Comparison of ENCODE assay signal across 14 cellular contexts in the genomic region with DNA sequence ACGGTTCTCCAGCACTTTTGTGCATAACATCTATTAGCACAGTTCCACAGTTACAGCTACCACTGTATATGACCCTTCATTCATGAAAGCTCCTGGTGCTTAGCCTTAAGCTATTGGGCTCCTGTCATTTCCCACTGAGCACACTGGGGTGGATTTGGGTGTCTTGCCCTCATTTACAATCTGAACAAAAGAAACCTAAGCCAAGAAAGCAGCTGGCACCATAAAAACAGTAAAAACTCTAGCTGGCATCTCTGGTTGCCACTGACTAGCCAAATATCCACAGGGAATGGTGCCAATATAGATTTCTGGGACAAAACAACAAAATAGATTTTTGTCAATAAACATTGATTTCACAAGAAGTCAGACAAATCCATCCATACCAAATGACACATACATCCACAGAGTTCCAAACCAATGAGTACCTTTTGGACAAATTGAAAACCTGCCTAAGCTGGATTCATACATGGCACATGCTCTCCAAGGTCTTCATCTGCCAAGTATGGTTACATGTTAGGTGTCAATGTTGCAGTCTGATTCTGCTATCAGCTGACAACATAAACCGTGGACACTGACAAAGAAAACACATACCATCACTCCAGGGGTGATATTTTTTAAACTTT.
A peak's percentile ranks its signal among the peaks of the same experiment; 100 is the strongest.
DNase-seq lines count a peak whose midpoint lies in the region; ATAC-seq, FAIRE-seq and TF ChIP-seq lines count a peak whose summit lies in the region.
"Had no signal": no experiment of that assay in that cellular context is flagged by ENCODE, and none has a peak within 500 bp of the region (broad histone marks: within the 10 kb centered on the region; RNA-seq: fewer than 3 reads in every experiment).

No MANE protein-coding gene starts in this region.

- WGBS in pancreas, 2 donors: 60 to 62% methylated on average over 2 of the region's 2 CpGs

- ATAC-seq in PC-3 (no peak), HG02798 (IDR thresholded peaks at IDR 0.05; ENCODE audit: poor library complexity, unreplicated experiment) (no peak), pancreas (no peak)
- ATAC-seq: CD8-positive, alpha-beta T cell; T-helper 17 cell had no signal

- H3K4me3 Mint-ChIP-seq in neural progenitor cell: no peak overlapping the region
- H3K4me3 Mint-ChIP-seq: CD8-positive, alpha-beta T cell; H9; T-helper 17 cell had no signal

- FAIRE-seq in GM19239 (lab: Jason Lieb, UNC) (no peak), pancreas (lab: Jason Lieb, UNC) (no peak)

- H3K9me2 ChIP-seq in PC-3 (replicated peaks; ENCODE audit: low read length): no peaks in the 10 kb centered on the region

- peaks cover 2% of the 10 kb centered on the region for H3K27me3 Mint-ChIP-seq in neural progenitor cell (ENCODE audit: insufficient read depth, low read depth)
- H3K27me3 Mint-ChIP-seq: T-helper 17 cell had no signal

- no peaks in the 10 kb centered on the region for H3K36me3 Mint-ChIP-seq in neural progenitor cell
- H3K36me3 Mint-ChIP-seq: CD8-positive, alpha-beta T cell had no signal

- POLR2A ChIA-PET in PC-3 (lab: Charles Lee; ENCODE audit: unreplicated experiment): no interaction called here

- H3K27ac ChIP-seq in PC-3 (ENCODE audit: low read length) (no peak overlapping the region), neural progenitor cell (no peak overlapping the region), pancreas (no peak overlapping the region)
- H3K27ac ChIP-seq: Peyer's patch had no signal

- H4K20me1 ChIP-seq in PC-3 (ENCODE audit: low read length) (no peaks in the 10 kb centered on the region), neural progenitor cell (ENCODE audit: low read depth) (no peaks in the 10 kb centered on the region)

- H3F3A ChIP-seq in PC-3 (ENCODE audit: low read length, unreplicated experiment) (no peaks in the 10 kb centered on the region), neural progenitor cell (ENCODE audit: low read depth) (no peaks in the 10 kb centered on the region)

- H3K4me1 Mint-ChIP-seq in neural progenitor cell: peaks cover 4% of the 10 kb centered on the region
- H3K4me1 Mint-ChIP-seq: T-helper 17 cell had no signal

- H3K9me3 ChIP-seq in PC-3 (ENCODE audit: low read length) (no peaks in the 10 kb centered on the region), neural progenitor cell (ENCODE audit: low read depth) (no peaks in the 10 kb centered on the region), pancreas (no peaks in the 10 kb centered on the region)
- H3K9me3 ChIP-seq: Peyer's patch had no signal

- peak overlapping the region; percentile 57 for H3K27ac Mint-ChIP-seq in neural progenitor cell
- H3K27ac Mint-ChIP-seq: CD8-positive, alpha-beta T cell; H9; T-helper 17 cell had no signal

- H3K36me3 ChIP-seq in PC-3 (ENCODE audit: low read depth, low read length) (no peaks in the 10 kb centered on the region), neural progenitor cell (no peaks in the 10 kb centered on the region), pancreas (no peaks in the 10 kb centered on the region)
- H3K36me3 ChIP-seq: Peyer's patch had no signal

- DNase-seq in LHCN-M2 (ENCODE audit: low read depth) (peak; percentile 59), NCI-H2081 (lab: John Stamatoyannopoulos, UW) (peak; percentile 75 to 89), PC-3 (peak; percentile 30), neural progenitor cell (ENCODE audit: low spot score) (no peak), GM19239 (ENCODE audit: insufficient read length, low spot score) (no peak), pancreas (no peak)
- DNase-seq: CD8-positive, alpha-beta T cell; H9; NCI-H1694 treated with DMSO at 0.1 percent for 48 hours; NCI-H748 treated with DMSO at 0.1 percent for 48 hours; Peyer's patch; SHP77 treated with DMSO at 0.1 percent for 48 hours; T-helper 17 cell had no signal

- peaks cover 2% of the 10 kb centered on the region for H3K9me3 Mint-ChIP-seq in neural progenitor cell
- H3K9me3 Mint-ChIP-seq: CD8-positive, alpha-beta T cell; H9 had no signal

- H3K4me3 ChIP-seq in PC-3 (ENCODE audit: low read length) (no peak overlapping the region), neural progenitor cell (no peak overlapping the region), pancreas (no peak overlapping the region)
- H3K4me3 ChIP-seq: Peyer's patch had no signal

- H3K4me1 ChIP-seq in PC-3 (ENCODE audit: insufficient read depth, low read length): peaks cover 21% of the 10 kb centered on the region
- H3K4me1 ChIP-seq in neural progenitor cell: no peaks in the 10 kb centered on the region
- no peaks in the 10 kb centered on the region for H3K4me1 ChIP-seq in pancreas
- H3K4me1 ChIP-seq: Peyer's patch had no signal

- TF ChIP-seq CTCF in PC-3 (conservative IDR thresholded peaks at IDR 0.05; ENCODE audit: low read depth, low read length) (no peak), neural progenitor cell (IDR thresholded peaks at IDR 0.05) (no peak), pancreas (IDR thresholded peaks at IDR 0.05) (no peak)

- H3K79me2 ChIP-seq in PC-3 (ENCODE audit: low read length) (no peaks in the 10 kb centered on the region), neural progenitor cell (ENCODE audit: low read depth) (no peaks in the 10 kb centered on the region)

- CTCF ChIA-PET in PC-3 (lab: Charles Lee): no interaction called here

- H3K9ac ChIP-seq in PC-3 (ENCODE audit: low read length) (no peak overlapping the region), neural progenitor cell (no peak overlapping the region)

- H3K4me2 ChIP-seq in PC-3 (ENCODE audit: low read length) (no peak overlapping the region), neural progenitor cell (no peak overlapping the region)

- H2AFZ ChIP-seq in PC-3 (ENCODE audit: low read length) (no peak overlapping the region), neural progenitor cell (replicated peaks) (no peak overlapping the region)

- H3K27me3 ChIP-seq in PC-3 (ENCODE audit: low read length): no peaks in the 10 kb centered on the region
- no peaks in the 10 kb centered on the region for H3K27me3 ChIP-seq in neural progenitor cell
- H3K27me3 ChIP-seq in pancreas: no peaks in the 10 kb centered on the region
- H3K27me3 ChIP-seq: Peyer's patch had no signal

- intact Hi-C loops in PC-3 (cut with micrococcal nuclease): no loop called here
- intact Hi-C loops in pancreas (cut with DNase I): no loop called here

- BruUV-seq in PC-3 (replicated peaks; lab: Mats Ljungman, UMichigan): no TSS peak

Comparison
In these comparisons a context has a peak if more than half of its experiments do, and no peak if none do; other contexts are left out.
1. DNase-seq: peak in LHCN-M2 (single experiment), NCI-H2081 (2 of 2) and PC-3 (single experiment); none in neural progenitor cell (single experiment), GM19239 (single experiment) and pancreas (0 of 6).